In genomic region chr12:98503593-98504367, GRCh38 we compare ENCODE assay signal across 8 cellular contexts. TPM values are rescaled to one million over a fixed set of nuclear protein-coding genes. Genes with fewer than 3 reads are reported as not detected.
DNase-seq lines count a peak whose midpoint lies in the region; ATAC-seq and TF ChIP-seq lines count a peak whose summit lies in the region.

No MANE protein-coding gene starts in this region.

- TF ChIP-seq CTCF in AG09319 (IDR thresholded peaks at IDR 0.05; ENCODE audit: low read depth, low read length) = no peak
- no peak for TF ChIP-seq CTCF in kidney epithelial cell (IDR thresholded peaks at IDR 0.05; ENCODE audit: insufficient read depth, low read length, poor library complexity, severe bottlenecking)

- no peaks in the 10 kb centered on the region for H3K36me3 ChIP-seq in kidney epithelial cell (ENCODE audit: control insufficient read depth, insufficient read depth, low read length)

- ATAC-seq in GM19035 (IDR thresholded peaks at IDR 0.05; ENCODE audit: unreplicated experiment) (peak; percentile 72), HG03342 (IDR thresholded peaks at IDR 0.05; ENCODE audit: unreplicated experiment) (peak; percentile 77)
- ATAC-seq in activated CD4-positive, CD25-positive, alpha-beta regulatory T cell treated with anti-CD3 and anti-CD28 coated beads, Interleukin-2, amount 50 U/mL, for 24 hours = peak; percentile 79 to 81

- peak overlapping the region; percentile 56 for H3K4me3 ChIP-seq in kidney epithelial cell (ENCODE audit: low read depth, low read length)

- H3K27me3 ChIP-seq in kidney epithelial cell (ENCODE audit: control insufficient read depth, insufficient read depth, low read length) = no peaks in the 10 kb centered on the region

- peak; percentile 86 for DNase-seq in AG09319 (ENCODE audit: extremely low read depth, low read depth)
- DNase-seq in NCI-H446 (lab: John Stamatoyannopoulos, UW) = peak; percentile 95 to 96
- DNase-seq in cerebellar nuclear complex (lab: John Stamatoyannopoulos, UW) = peak; percentile 43 to 77
- DNase-seq in kidney epithelial cell (ENCODE audit: low read depth) = peak; percentile 63
- peak; percentile 95 for DNase-seq in stimulated activated CD4-positive, alpha-beta T cell treated with anti-CD3 and anti-CD28 coated beads, Interleukin-15, amount 100 ng/mL, for 24 hours

RNA-seq across cellular contexts. Expression of gene TMPO, which starts 11.6 kb away (rescaled TPM):
- total RNA-seq in kidney epithelial cell = 63.0 and 81.7 TPM in 2 replicates

Comparison
In these comparisons a context has a peak if more than half of its experiments do, and no peak if none do; other contexts are left out.
1. Peak in every context shown above with its lines: DNase-seq, ATAC-seq and H3K4me3 ChIP-seq.